ENCODE assay signal across 8 cellular contexts in the genomic region with DNA sequence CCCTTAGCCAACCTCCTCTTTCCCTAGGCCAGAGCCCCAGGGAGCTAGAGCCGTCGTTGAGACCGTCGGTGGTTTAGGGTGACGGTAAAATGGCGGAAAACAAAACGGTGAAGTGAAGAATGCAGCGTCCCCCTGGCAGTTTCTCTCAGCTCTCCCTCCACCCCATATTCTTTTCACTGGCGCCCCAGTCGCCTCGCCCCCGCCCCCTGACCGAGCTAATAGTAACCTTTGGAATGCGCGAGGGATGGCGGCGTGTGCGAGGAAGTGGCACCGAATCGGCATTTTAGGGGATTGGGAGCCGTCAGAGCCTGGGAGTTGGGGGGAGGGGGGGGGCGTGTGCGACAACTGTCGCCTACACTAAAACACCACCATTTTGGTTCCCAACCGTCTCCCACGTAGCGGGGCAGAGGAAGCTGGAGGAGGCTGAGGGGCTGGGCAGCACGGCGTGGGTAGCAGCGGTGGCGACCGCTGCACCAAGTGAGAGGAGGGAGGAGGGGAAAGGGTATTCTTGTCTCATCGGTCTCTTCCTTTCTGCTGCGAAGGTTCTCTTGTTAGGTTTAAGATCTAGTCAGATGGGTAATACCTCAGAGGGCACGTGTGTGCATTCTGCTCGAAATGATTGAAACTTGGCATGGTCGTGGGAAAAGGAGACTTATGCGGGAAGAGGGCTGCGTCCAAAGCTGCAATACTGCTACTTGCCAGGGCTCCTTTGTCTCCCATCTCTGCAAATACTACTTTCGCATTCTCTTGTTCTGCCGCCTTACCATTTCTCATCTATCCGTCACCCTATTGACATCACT. TPM values are rescaled to one million over a fixed set of nuclear protein-coding genes. Genes with fewer than 3 reads are reported as not detected.
DNase-seq lines count a peak whose midpoint lies in the region; ATAC-seq and TF ChIP-seq lines count a peak whose summit lies in the region.

No MANE protein-coding gene starts in this region.

- WGBS in right cardiac atrium: under 1% methylated on average over 42 of the region's 42 CpGs
- under 1% methylated on average over 34 of the region's 42 CpGs for WGBS in prostate gland

- intact Hi-C loops in right cardiac atrium (cut with DNase I): no loop called here
- intact Hi-C loops in prostate gland (cut with DNase I): no loop called here

- H3K27me3 ChIP-seq in right cardiac atrium (ENCODE audit: control insufficient read depth, insufficient read depth): no peaks in the 10 kb centered on the region
- no peaks in the 10 kb centered on the region for H3K27me3 ChIP-seq in prostate gland (replicated peaks; ENCODE audit: insufficient read depth)

- DNase-seq in NCI-H128 (lab: John Stamatoyannopoulos, UW; ENCODE audit: unreplicated experiment): peak; percentile 5
- DNase-seq in right cardiac atrium: peak; percentile 13 to 40 (median 34)
- DNase-seq in prostate gland (ENCODE audit: low spot score): peak; percentile 3
- DNase-seq in OCI-M2 (lab: John Stamatoyannopoulos, UW; ENCODE audit: unreplicated experiment): no peak

- no peaks in the 10 kb centered on the region for H3K9me3 ChIP-seq in ES-I3 (ENCODE audit: control insufficient read depth, insufficient read depth, low read length)
- H3K9me3 ChIP-seq in right cardiac atrium (ENCODE audit: control insufficient read depth, low read length): no peaks in the 10 kb centered on the region
- no peaks in the 10 kb centered on the region for H3K9me3 ChIP-seq in prostate gland

- TF ChIP-seq CTCF in prostate gland (IDR thresholded peaks at IDR 0.05): no peak

- peak overlapping the region; percentile 94 for H3K4me3 Mint-ChIP-seq in activated naive CD8-positive, alpha-beta T cell

- H3K9me3 Mint-ChIP-seq in activated naive CD8-positive, alpha-beta T cell (ENCODE audit: low read depth): no peaks in the 10 kb centered on the region

- H3K4me3 ChIP-seq in right cardiac atrium (ENCODE audit: low read length): peak overlapping the region; percentile 78
- peak overlapping the region; percentile 41 to 44 for H3K4me3 ChIP-seq in prostate gland

- peaks cover 13% of the 10 kb centered on the region for H3K4me1 Mint-ChIP-seq in activated naive CD8-positive, alpha-beta T cell (ENCODE audit: low read depth)

- H3K27ac Mint-ChIP-seq in activated naive CD8-positive, alpha-beta T cell: peak overlapping the region; percentile 43

- peaks cover 2% of the 10 kb centered on the region for H3K27me3 Mint-ChIP-seq in activated naive CD8-positive, alpha-beta T cell

- ATAC-seq in GM21576 (IDR thresholded peaks at IDR 0.05; ENCODE audit: unreplicated experiment) (peak; percentile 45), right cardiac atrium (peak; percentile 68 to 70), HG02970 (IDR thresholded peaks at IDR 0.05; ENCODE audit: low FRiP score, unreplicated experiment) (no peak)

- TF ChIP-seq POLR2A in prostate gland (IDR thresholded peaks at IDR 0.05): no peak

- H3K27ac ChIP-seq in right cardiac atrium (ENCODE audit: low read length) (peak overlapping the region; percentile 9), prostate gland (peak overlapping the region; percentile 41 to 57)

- H3K36me3 Mint-ChIP-seq in activated naive CD8-positive, alpha-beta T cell: no peaks in the 10 kb centered on the region

- H3K9ac ChIP-seq in ES-I3 (ENCODE audit: low read depth, low read length): peak overlapping the region; percentile 87

- no peaks in the 10 kb centered on the region for H3K4me1 ChIP-seq in ES-I3 (ENCODE audit: insufficient read depth, low read length)
- H3K4me1 ChIP-seq in right cardiac atrium (ENCODE audit: control insufficient read depth, insufficient read depth, low read length): no peaks in the 10 kb centered on the region
- no peaks in the 10 kb centered on the region for H3K4me1 ChIP-seq in prostate gland (replicated peaks)

- no peaks in the 10 kb centered on the region for H3K36me3 ChIP-seq in ES-I3 (ENCODE audit: insufficient read depth, low read length)
- no peaks in the 10 kb centered on the region for H3K36me3 ChIP-seq in prostate gland

RNA-seq across cellular contexts. Expression of gene ZNF711, which starts 0.8 kb away (rescaled TPM):
- total RNA-seq in right cardiac atrium (10 to 100 TPM in 1 of 4 donors, 1 to 10 TPM in 3; 6.4 to 10.1 (median 7.5) TPM), prostate gland (10 to 100 TPM in 1 of 2 donors, 1 to 10 TPM in 1; 2.2 to 75.2 TPM)
- polyA plus RNA-seq in right cardiac atrium: 3.6 TPM

RNA-seq across cellular contexts. Expression of gene SATL1, which starts 1.0 kb away (rescaled TPM):
- total RNA-seq in right cardiac atrium (under 1 TPM in 3 of 4 donors, not detected in 1; 0.09 to 0.18 (median 0.14) TPM), prostate gland (under 1 TPM in 1 of 2 donors, not detected in 1; 0.80 TPM)
- polyA plus RNA-seq in right cardiac atrium: 0.14 TPM
